11 cellular contexts compared by ENCODE assay signal in the genomic region with DNA sequence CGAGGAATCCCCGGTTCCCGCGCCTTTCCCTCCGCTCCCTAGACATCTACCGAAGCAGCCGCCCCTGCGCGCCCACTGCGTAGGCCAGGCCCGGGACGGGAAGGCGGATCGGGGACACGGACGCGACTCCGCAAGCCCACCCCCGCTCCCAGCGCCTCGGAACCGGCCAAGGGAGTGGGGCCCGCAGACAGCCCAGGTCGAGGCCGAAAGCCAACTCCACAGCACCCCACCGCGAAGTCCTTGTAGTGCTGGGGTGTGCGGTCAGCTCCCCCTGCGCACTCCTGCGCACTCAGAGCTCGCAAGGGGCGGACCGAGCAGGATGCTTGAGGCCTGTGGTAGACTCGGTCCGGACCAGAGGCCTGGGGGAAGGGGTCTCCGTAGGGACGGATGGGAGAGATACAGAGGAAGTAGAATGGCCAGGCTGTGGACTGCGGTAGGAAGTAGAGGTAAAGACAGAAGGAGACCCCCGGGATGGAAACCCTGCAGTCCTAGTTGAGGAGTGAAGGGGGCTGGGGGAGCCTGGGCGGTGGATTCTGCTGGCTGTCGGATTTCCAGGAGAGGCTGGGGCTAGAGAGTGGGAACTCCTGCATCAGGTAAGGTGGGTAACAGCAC. TPM values are rescaled to one million over a fixed set of nuclear protein-coding genes. Genes with fewer than 3 reads are reported as not detected.
DNase-seq lines count a peak whose midpoint lies in the region; ATAC-seq and TF ChIP-seq lines count a peak whose summit lies in the region.
"Had no signal": no experiment of that assay in that cellular context is flagged by ENCODE, and none has a peak within 500 bp of the region (broad histone marks: within the 10 kb centered on the region; RNA-seq: fewer than 3 reads in every experiment).

No MANE protein-coding gene starts in this region.

- ATAC-seq in left lobe of liver (peak; percentile 3), GM18498 (IDR thresholded peaks at IDR 0.05; ENCODE audit: unreplicated experiment) (no peak)

- H3K27me3 ChIP-seq in spleen (replicated peaks in 1 of 7): peaks cover 0 to 59% (median 32%) of the 10 kb centered on the region in 7 donors

- TF ChIP-seq CTCF in HEK293 (tag by site-specific recombination; IDR thresholded peaks at IDR 0.05): no peak
- TF ChIP-seq CTCF in choroid plexus epithelial cell (conservative IDR thresholded peaks at IDR 0.05; ENCODE audit: low read depth, low read length): no peak
- no peak for TF ChIP-seq CTCF in spleen (IDR thresholded peaks at IDR 0.05 in 8 of 11, conservative IDR thresholded peaks at IDR 0.05 in 3 of 11)

- TF ChIP-seq POLR2A in spleen (IDR thresholded peaks at IDR 0.05): no peak

- CTCF ChIA-PET in HEK293 (lab: Yijun Ruan, JAX): interaction anchor here (0.8 to 1.1 kb wide), 2 partner anchors 10 to 20 kb away, joined by 3 to 4 read pairs; no protein-coding TSS in a partner anchor

- H3K27ac ChIP-seq in HEK293 (ENCODE audit: extremely low read depth, low read depth, low read length): no peak overlapping the region
- H3K27ac ChIP-seq in spleen: peak overlapping the region; percentile 48 to 85 (median 76)

- POLR2A ChIA-PET in HEK293 (lab: Yijun Ruan, JAX): no interaction called here

- WGBS in spleen, 5 donors: 10 to 23% (median 15%) methylated on average over 13 to 41 of the region's 41 CpGs

- DNase-seq in choroid plexus epithelial cell (ENCODE audit: low read depth): peak; percentile 75
- DNase-seq in left lobe of liver (ENCODE audit: low spot score): no peak
- peak; percentile 74 for DNase-seq in spleen
- no peak for DNase-seq in OCI-M1 (lab: John Stamatoyannopoulos, UW)
- no peak for DNase-seq in DMS 273 treated with DMSO at 0.1 percent for 48 hours (lab: John Stamatoyannopoulos, UW)
- no peak for DNase-seq in activated CD4-positive, CD25-positive, alpha-beta regulatory T cell (lab: John Stamatoyannopoulos, UW)
- DNase-seq: activated CD4-positive, alpha-beta T cell treated with anti-CD3 and anti-CD28 coated beads, Interleukin-2, amount 10 ng/mL, durations not matched to agents 7 days and 5 days; Kasumi-1; midbrain had no signal

- H3K36me3 ChIP-seq in HEK293 (ENCODE audit: control insufficient read depth in 2 of 2, insufficient read depth in 1 of 2, low read length in 2 of 2) (peaks cover 0 to 35% of the 10 kb centered on the region in 2 experiments; a peak in 1 of 3 replicates), spleen (peaks cover 0 to 26% (median 13%) of the 10 kb centered on the region in 6 donors)

- H3K4me3 ChIP-seq in HEK293 (ENCODE audit: low read depth, low read length) (peak overlapping the region; percentile 80), choroid plexus epithelial cell (ENCODE audit: low read depth, low read length) (peak overlapping the region; percentile 75), spleen (peak overlapping the region; percentile 28 to 71 (median 46))

- H3K4me1 ChIP-seq in HEK293 (ENCODE audit: control insufficient read depth, insufficient read depth, low read length) (no peaks in the 10 kb centered on the region), spleen (peaks cover 0 to 80% (median 40%) of the 10 kb centered on the region in 6 donors)

- intact Hi-C loops in spleen (cut with DNase I; ENCODE audit: low total_unique reads): no loop called here

- H3K9me3 ChIP-seq in HEK293 (ENCODE audit: control insufficient read depth, insufficient read depth, low read depth, low read length): no peaks in the 10 kb centered on the region
- no peaks in the 10 kb centered on the region for H3K9me3 ChIP-seq in spleen

TF ChIP-seq in HEK293, 187 proteins besides CTCF, POLR2A, EP300 and RAD21:
- TF ChIP-seq SP2 (tag by site-specific recombination; IDR thresholded peaks at IDR 0.05): 0 out of 2 replicates have a peak, but pooled peaks have one; percentile 4
- no peak for TF ChIP-seq ZNF19 (tag by site-specific recombination; IDR thresholded peaks at IDR 0.05; ENCODE audit: low read depth)
- no peak for TF ChIP-seq ZNF302 (tag by site-specific recombination; IDR thresholded peaks at IDR 0.05; ENCODE audit: low read depth)
- TF ChIP-seq PBX3 (CRISPR knock-in tag; IDR thresholded peaks at IDR 0.05): 0 out of 2 replicates have a peak, but pooled peaks have one; percentile 23
- no peak for TF ChIP-seq SP7 (tag by site-specific recombination; IDR thresholded peaks at IDR 0.05)

RNA-seq across cellular contexts. Expression of gene SCARF2, which starts 0.5 kb away (rescaled TPM):
- total RNA-seq in left lobe of liver (2.2 TPM), spleen (10 to 100 TPM in 5 of 7 donors, 1 to 10 TPM in 2; 7.1 to 18.0 (median 10.6) TPM)
- polyA plus RNA-seq in spleen: 1 to 10 TPM; 1.1 to 3.0 (median 1.2) TPM

RNA-seq across cellular contexts. Expression of gene ZNF74, which starts 44.2 kb away (rescaled TPM):
- 5.7 TPM for total RNA-seq in left lobe of liver
- total RNA-seq in spleen: 10 to 100 TPM in 2 of 7 donors, 1 to 10 TPM in 5; 6.2 to 11.7 (median 7.7) TPM
- polyA plus RNA-seq in spleen: 1 to 10 TPM; 3.4 to 5.6 (median 3.5) TPM

RNA-seq across cellular contexts. Expression of gene KLHL22, which starts 57.4 kb away (rescaled TPM):
- total RNA-seq in left lobe of liver (13.3 TPM), spleen (10 to 100 TPM; 20.9 to 40.6 (median 36.0) TPM)
- 10 to 100 TPM; 14.0 to 20.8 (median 15.4) TPM for polyA plus RNA-seq in spleen

Comparison
In these comparisons a context has a peak if more than half of its experiments do, and no peak if none do; other contexts are left out.
1. DNase-seq: peak in choroid plexus epithelial cell (single experiment) and spleen (single experiment); none in left lobe of liver (single experiment), OCI-M1 (single experiment), DMS 273 treated with DMSO at 0.1 percent for 48 hours (single experiment) and activated CD4-positive, CD25-positive, alpha-beta regulatory T cell (0 of 4).
2. Peak in every context shown above with its lines, with median percentiles within 50 percentile points of each other: H3K4me3 ChIP-seq.